In the genomic region with DNA sequence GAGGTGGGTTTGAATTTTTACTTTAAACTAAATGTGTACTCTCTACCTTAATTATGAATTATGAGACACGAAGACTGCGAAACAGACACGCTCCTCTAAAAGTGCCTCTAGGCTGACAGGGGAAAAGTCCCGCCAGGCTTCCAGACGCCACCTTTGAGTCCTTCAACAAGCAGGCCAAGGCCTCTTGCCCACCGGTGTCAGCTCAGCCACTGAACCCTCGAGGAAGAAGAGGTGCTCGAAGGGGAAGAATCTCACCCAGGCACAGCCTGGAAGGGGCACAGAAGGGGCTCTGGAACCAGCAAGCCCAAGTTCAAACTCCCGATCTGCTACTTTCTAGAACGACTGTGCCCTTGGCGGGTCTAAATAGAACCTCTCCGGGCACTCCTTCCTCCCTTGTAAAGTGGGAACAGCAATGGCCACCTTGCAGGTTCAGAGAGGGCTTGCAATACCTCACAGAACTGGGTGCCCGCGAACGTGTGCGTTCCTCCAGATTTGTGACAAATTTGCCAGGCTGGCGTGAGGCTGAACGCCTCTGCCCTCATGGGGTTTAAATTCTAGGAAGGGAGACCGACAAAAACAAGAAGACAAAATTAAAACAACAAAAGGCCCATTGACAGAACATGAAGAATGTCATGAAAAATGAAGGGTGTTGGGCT, we compare ENCODE assay signal across 8 cellular contexts.
DNase-seq lines count a peak whose midpoint lies in the region; ATAC-seq and TF ChIP-seq lines count a peak whose summit lies in the region.

No MANE protein-coding gene starts in this region.

- CTCF ChIA-PET in Caco-2 (lab: Charles Lee) (no interaction called here), Panc1 (lab: Charles Lee) (no interaction called here)

- H2AFZ ChIP-seq in trophoblast cell (ENCODE audit: insufficient read depth, low read length, poor library complexity): peak overlapping the region; percentile 97

- H3K4me2 ChIP-seq in trophoblast cell (ENCODE audit: low read length): peak overlapping the region; percentile 77

- peaks cover 2% of the 10 kb centered on the region for H3K79me1 ChIP-seq in trophoblast cell (ENCODE audit: low read length)

- intact Hi-C loops in Caco-2 (cut with micrococcal nuclease; ENCODE audit: unreplicated experiment): no loop called here
- intact Hi-C loops in Panc1 (cut with micrococcal nuclease; ENCODE audit: unreplicated experiment): no loop called here

- DNase-seq in Caco-2 (no peak), Panc1 (ENCODE audit: low read depth, low spot score) (no peak), trophoblast cell (peak in 1 of 2 donors; percentile 10), DMS153 treated with DMSO at 0.1 percent for 48 hours (lab: John Stamatoyannopoulos, UW; ENCODE audit: unreplicated experiment) (no peak), NAMALWA (ENCODE audit: low spot score) (no peak)

- no peak overlapping the region for H3K18ac ChIP-seq in trophoblast cell (ENCODE audit: low read length)

- peak overlapping the region; percentile 85 for H4K91ac ChIP-seq in trophoblast cell (ENCODE audit: low read depth, low read length)

- no peak overlapping the region for H2BK5ac ChIP-seq in trophoblast cell (ENCODE audit: low read depth, low read length, poor library complexity)

- no peak overlapping the region for H3K14ac ChIP-seq in trophoblast cell (ENCODE audit: low read length)

- no peaks in the 10 kb centered on the region for H3K36me3 Mint-ChIP-seq in Caco-2 (ENCODE audit: insufficient read depth, unreplicated experiment)

- peaks cover 6% of the 10 kb centered on the region for H3K4me1 Mint-ChIP-seq in Caco-2 (ENCODE audit: low read depth, unreplicated experiment)

- H3K23ac ChIP-seq in trophoblast cell (ENCODE audit: low read length): no peak overlapping the region

- no peak overlapping the region for H3K9ac ChIP-seq in trophoblast cell (ENCODE audit: low read length)

- no peak overlapping the region for H2BK12ac ChIP-seq in trophoblast cell (ENCODE audit: low read length)

- BruUV-seq in Caco-2 (replicated peaks; lab: Mats Ljungman, UMichigan) (TSS peak; percentile 24), Panc1 (replicated peaks; lab: Mats Ljungman, UMichigan) (TSS peak; percentile 87)

- H3K4me3 ChIP-seq in Caco-2 (ENCODE audit: low read depth, low read length) (peak overlapping the region; percentile 65), Panc1 (ENCODE audit: low read depth in 2 of 2, low read length in 2 of 2) (peak overlapping the region; percentile 55 to 65), esophagus (ENCODE audit: low read depth in 1 of 2, low read length in 2 of 2) (peak overlapping the region; percentile 82 to 86), trophoblast cell (ENCODE audit: low read depth, low read length) (no peak overlapping the region)

- H3K4ac ChIP-seq in trophoblast cell (ENCODE audit: low read depth, low read length): no peak overlapping the region

- no peaks in the 10 kb centered on the region for H3K27me3 Mint-ChIP-seq in Caco-2 (ENCODE audit: insufficient read depth, unreplicated experiment)

- no peak overlapping the region for H3K27ac Mint-ChIP-seq in Caco-2 (ENCODE audit: unreplicated experiment)

- TF ChIP-seq CTCF in Caco-2 (IDR thresholded peaks at IDR 0.05; ENCODE audit: insufficient read depth in 1 of 2, low read depth in 1 of 2, low read length in 1 of 2, severe bottlenecking in 1 of 2, unreplicated experiment in 1 of 2): no peak
- no peak for TF ChIP-seq CTCF in Panc1 (IDR thresholded peaks at IDR 0.05)

- in situ Hi-C loops in Panc1 (cut with HindIII; ENCODE audit: low pct_unique_long_range_greater_than_20kb, low sequenced_read_pairs): no loop called here

- peak overlapping the region; percentile 46 for H4K12ac ChIP-seq in trophoblast cell (ENCODE audit: low read depth, low read length)

- peak overlapping the region; percentile 96 for H4K8ac ChIP-seq in trophoblast cell (ENCODE audit: low read depth, low read length)

- POLR2A ChIA-PET in Caco-2 (lab: Charles Lee): no interaction called here
- POLR2A ChIA-PET in Panc1 (lab: Charles Lee): no interaction called here

- WGBS in esophagus, 2 donors: 77% methylated on average over 19 of the region's 19 CpGs
- no CpG with 5 or more reads among the region's 19 CpGs for WGBS in trophoblast cell (ENCODE audit: extremely low coverage, insufficient coverage, insufficient read length)

- no peaks in the 10 kb centered on the region for H3K27me3 ChIP-seq in Caco-2 (replicated peaks; ENCODE audit: control insufficient read depth, insufficient read depth, low read length)
- no peaks in the 10 kb centered on the region for H3K27me3 ChIP-seq in Panc1 (ENCODE audit: control insufficient read depth, insufficient read depth, low read length)
- H3K27me3 ChIP-seq in esophagus (ENCODE audit: control insufficient read depth in 1 of 2, insufficient read depth in 2 of 2, low read length in 2 of 2): no peaks in the 10 kb centered on the region
- H3K27me3 ChIP-seq in trophoblast cell (ENCODE audit: insufficient read depth, low read length): no peaks in the 10 kb centered on the region

- H3K36me3 ChIP-seq in Caco-2 (ENCODE audit: control insufficient read depth, insufficient read depth, low read length) (no peaks in the 10 kb centered on the region), Panc1 (ENCODE audit: control insufficient read depth, insufficient read depth, low read length) (no peaks in the 10 kb centered on the region), esophagus (ENCODE audit: control insufficient read depth in 2 of 2, insufficient read depth in 2 of 2, low read length in 1 of 2) (no peaks in the 10 kb centered on the region), trophoblast cell (ENCODE audit: control insufficient read depth in 1 of 2, insufficient read depth in 2 of 2, low read length in 2 of 2) (no peaks in the 10 kb centered on the region)

- H3K4me3 Mint-ChIP-seq in Caco-2 (ENCODE audit: unreplicated experiment): peak overlapping the region; percentile 77

- peaks cover 3% of the 10 kb centered on the region for H3K79me2 ChIP-seq in trophoblast cell (ENCODE audit: control insufficient read depth, insufficient read depth, low read length, poor library complexity)

- no peaks in the 10 kb centered on the region for H3K9me3 Mint-ChIP-seq in Caco-2 (ENCODE audit: unreplicated experiment)

- H3K4me1 ChIP-seq in Caco-2: peaks cover 9% of the 10 kb centered on the region
- H3K4me1 ChIP-seq in Panc1 (ENCODE audit: control insufficient read depth, insufficient read depth, low read length): peaks cover 25% of the 10 kb centered on the region
- H3K4me1 ChIP-seq in esophagus (ENCODE audit: control insufficient read depth in 2 of 2, insufficient read depth in 2 of 2, low read length in 1 of 2): peaks cover 6 to 19% of the 10 kb centered on the region in 2 donors
- peaks cover 3 to 17% of the 10 kb centered on the region in 2 experiments for H3K4me1 ChIP-seq in trophoblast cell (ENCODE audit: control insufficient read depth in 1 of 2, insufficient read depth in 2 of 2, low read length in 2 of 2)

- no peak for ATAC-seq in Panc1
- no peak for ATAC-seq in HG03135 (IDR thresholded peaks at IDR 0.05; ENCODE audit: unreplicated experiment)
- ATAC-seq in GM21528 (IDR thresholded peaks at IDR 0.05; ENCODE audit: low FRiP score, unreplicated experiment): no peak

- H3K9me3 ChIP-seq in Caco-2: no peaks in the 10 kb centered on the region
- no peaks in the 10 kb centered on the region for H3K9me3 ChIP-seq in Panc1 (ENCODE audit: control insufficient read depth, insufficient read depth, low read depth, low read length)
- no peaks in the 10 kb centered on the region for H3K9me3 ChIP-seq in esophagus (ENCODE audit: control insufficient read depth in 2 of 2, insufficient read depth in 1 of 2, low read depth in 1 of 2, low read length in 1 of 2)
- H3K9me3 ChIP-seq in trophoblast cell (ENCODE audit: insufficient read depth, low read depth, low read length): no peaks in the 10 kb centered on the region

- H3K27ac ChIP-seq in Panc1 (ENCODE audit: low read length) (peak overlapping the region; percentile 84), esophagus (ENCODE audit: low read depth in 2 of 2, low read length in 1 of 2) (peak overlapping the region; percentile 85 to 93), trophoblast cell (ENCODE audit: low read depth, low read length) (no peak overlapping the region)

- H2AK5ac ChIP-seq in trophoblast cell (ENCODE audit: low read length): no peak overlapping the region

- H2BK120ac ChIP-seq in trophoblast cell (ENCODE audit: insufficient read depth, low read length, poor library complexity): no peak overlapping the region
